In the genomic region with DNA sequence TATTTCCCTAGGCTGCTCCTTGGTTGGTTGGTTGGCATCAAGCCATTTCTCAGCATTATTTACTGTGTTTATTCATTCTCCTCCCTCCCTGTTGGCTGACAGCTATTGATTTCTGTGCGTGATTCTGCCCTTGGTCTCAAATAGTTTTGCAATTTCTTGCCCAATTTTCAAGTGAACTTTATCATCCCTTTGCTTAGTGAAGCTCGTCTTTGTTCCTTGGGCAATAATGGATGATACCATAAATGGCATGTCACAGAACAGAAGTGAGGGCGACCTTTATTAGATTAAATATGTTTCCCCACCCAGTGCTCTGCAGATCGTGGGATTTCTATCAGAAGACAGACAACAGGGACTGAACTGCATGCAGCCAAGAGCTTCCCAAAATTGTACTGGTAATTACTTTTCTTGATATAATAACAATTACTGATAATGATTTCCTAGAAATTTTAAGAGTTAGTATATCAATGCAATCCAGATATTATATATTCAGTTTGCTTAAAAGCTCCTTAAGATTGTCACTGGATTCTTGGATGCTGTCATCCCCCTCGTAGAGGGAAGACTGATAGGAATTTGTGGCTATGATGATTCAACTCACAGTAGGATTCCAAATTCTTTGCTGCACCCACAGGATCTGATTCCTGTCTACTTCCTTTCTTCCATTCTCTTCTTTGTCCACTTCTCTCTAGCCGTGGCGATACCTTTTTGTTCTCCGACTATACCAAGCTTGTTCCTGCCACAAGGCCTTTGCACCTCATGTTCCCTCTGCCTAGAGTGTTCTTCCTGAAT, we compare ENCODE assay signal across 1 cellular context.
TF ChIP-seq lines count a peak whose summit lies in the region.

No MANE protein-coding gene starts in this region.

TF ChIP-seq in HepG2, 621 proteins besides CTCF, POLR2A, EP300 and RAD21:
- no peak for TF ChIP-seq REXO4 (CRISPR knock-in tag; IDR thresholded peaks at IDR 0.05; ENCODE audit: borderline replicate concordance)
- no peak for TF ChIP-seq KLF9 (CRISPR knock-in tag; IDR thresholded peaks at IDR 0.05; ENCODE audit: low read depth)
- no peak for TF ChIP-seq KLF12 (CRISPR knock-in tag; IDR thresholded peaks at IDR 0.05; ENCODE audit: borderline replicate concordance)
- TF ChIP-seq, protein P1, sequence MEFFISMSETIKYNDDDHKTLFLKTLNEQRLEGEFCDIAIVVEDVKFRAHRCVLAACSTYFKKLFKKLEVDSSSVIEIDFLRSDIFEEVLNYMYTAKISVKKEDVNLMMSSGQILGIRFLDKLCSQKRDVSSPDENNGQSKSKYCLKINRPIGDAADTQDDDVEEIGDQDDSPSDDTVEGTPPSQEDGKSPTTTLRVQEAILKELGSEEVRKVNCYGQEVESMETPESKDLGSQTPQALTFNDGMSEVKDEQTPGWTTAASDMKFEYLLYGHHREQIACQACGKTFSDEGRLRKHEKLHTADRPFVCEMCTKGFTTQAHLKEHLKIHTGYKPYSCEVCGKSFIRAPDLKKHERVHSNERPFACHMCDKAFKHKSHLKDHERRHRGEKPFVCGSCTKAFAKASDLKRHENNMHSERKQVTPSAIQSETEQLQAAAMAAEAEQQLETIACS (CRISPR knock-in tag; IDR thresholded peaks at IDR 0.05), result no peak
- TF ChIP-seq SRSF4 (IDR thresholded peaks at IDR 0.05; ENCODE audit: low read depth, low read length, poor library complexity, severe bottlenecking), result no peak
- no peak for TF ChIP-seq ZBTB44 (CRISPR knock-in tag; IDR thresholded peaks at IDR 0.05)
- no peak for TF ChIP-seq EZH2 (conservative IDR thresholded peaks at IDR 0.05; ENCODE audit: low read depth, low read length)
- no peak for TF ChIP-seq ZNF121 (CRISPR knock-in tag; IDR thresholded peaks at IDR 0.05)
- TF ChIP-seq MXD4 (CRISPR knock-in tag; IDR thresholded peaks at IDR 0.05), result no peak
- TF ChIP-seq SRF (IDR thresholded peaks at IDR 0.05; ENCODE audit: low read depth, low read length), result peak; percentile 71; the same call in 1 of the 2 replicates
- TF ChIP-seq CEBPB (IDR thresholded peaks at IDR 0.05; ENCODE audit: borderline replicate concordance, low read depth, low read length), result peak; percentile 38; the same call in 1 of the 2 replicates
- TF ChIP-seq ZNF788 (CRISPR knock-in tag; IDR thresholded peaks at IDR 0.05; ENCODE audit: borderline replicate concordance), result no peak
- no peak for TF ChIP-seq FOXO1 (CRISPR knock-in tag; IDR thresholded peaks at IDR 0.05)
